In the genomic region with DNA sequence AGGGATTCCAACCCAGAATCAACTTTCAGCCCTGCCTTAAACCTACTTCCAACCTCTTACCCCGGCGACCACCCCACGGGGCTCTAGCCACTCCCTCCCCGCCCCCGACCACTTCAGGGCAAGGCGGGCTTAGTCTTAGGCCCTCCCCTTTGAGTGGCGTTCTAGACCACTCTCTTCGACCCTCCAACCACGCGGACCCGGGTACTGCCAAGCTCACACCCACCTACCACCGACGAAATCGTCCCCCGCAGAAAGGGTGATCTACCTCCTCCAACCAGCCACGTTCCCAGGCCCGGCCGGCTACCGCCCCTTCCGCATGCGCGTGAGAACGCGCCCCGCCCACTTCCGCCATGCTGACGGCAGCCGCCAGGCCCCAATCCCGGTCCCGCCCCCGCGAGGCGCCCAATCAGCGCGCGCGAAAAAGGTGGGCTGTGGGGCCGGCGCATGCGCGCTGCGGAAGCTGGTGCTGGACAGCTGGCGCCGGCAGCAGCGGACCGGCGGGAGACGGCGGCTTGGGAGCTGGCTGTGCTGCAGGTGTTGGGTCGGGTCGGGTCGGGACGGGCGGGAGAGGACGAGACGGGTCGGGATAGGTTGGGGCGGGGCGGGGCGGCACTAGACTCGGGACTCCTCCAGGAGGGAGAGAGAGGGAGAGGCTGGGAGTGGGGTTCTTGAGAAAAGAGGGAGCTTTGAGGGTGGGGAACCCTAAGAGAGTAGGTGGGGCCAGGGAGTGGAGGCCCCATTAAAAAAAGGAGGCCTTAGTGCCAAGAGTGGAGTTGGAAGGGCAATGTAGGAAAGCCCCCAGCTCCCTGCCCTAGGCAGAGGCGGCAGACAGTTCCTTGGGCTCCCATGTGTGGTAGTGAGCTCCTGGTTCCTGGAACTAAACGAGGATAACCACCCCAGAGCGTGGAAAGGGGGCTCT, we compare ENCODE assay signal across 1 cellular context.
TF ChIP-seq lines count a peak whose summit lies in the region.

A gene with protein sequence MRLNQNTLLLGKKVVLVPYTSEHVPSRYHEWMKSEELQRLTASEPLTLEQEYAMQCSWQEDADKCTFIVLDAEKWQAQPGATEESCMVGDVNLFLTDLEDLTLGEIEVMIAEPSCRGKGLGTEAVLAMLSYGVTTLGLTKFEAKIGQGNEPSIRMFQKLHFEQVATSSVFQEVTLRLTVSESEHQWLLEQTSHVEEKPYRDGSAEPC (minus strand): TSS at position 302 of the 919 bp plus-strand sequence. CDS start 647 bp downstream, outside the sequence.

TF ChIP-seq in WTC11, 78 proteins besides CTCF, POLR2A, EP300 and RAD21 (continued from another document):
- TF ChIP-seq, protein P1, sequence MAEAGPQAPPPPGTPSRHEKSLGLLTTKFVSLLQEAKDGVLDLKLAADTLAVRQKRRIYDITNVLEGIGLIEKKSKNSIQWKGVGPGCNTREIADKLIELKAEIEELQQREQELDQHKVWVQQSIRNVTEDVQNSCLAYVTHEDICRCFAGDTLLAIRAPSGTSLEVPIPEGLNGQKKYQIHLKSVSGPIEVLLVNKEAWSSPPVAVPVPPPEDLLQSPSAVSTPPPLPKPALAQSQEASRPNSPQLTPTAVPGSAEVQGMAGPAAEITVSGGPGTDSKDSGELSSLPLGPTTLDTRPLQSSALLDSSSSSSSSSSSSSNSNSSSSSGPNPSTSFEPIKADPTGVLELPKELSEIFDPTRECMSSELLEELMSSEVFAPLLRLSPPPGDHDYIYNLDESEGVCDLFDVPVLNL (CRISPR knock-in tag; IDR thresholded peaks at IDR 0.05; ENCODE audit: borderline replicate concordance, low read depth): peak; percentile 28; the same call in 1 of the 2 replicates
- TF ChIP-seq FOXK1 (CRISPR knock-in tag; IDR thresholded peaks at IDR 0.05) (peak; percentile 75; the same call in 1 of the 2 replicates), NR3C1 (CRISPR knock-in tag; conservative IDR thresholded peaks at IDR 0.05; ENCODE audit: low read depth) (no peak), SP1 (CRISPR knock-in tag; conservative IDR thresholded peaks at IDR 0.05) (peak; percentile 100), SMAD4 (CRISPR knock-in tag; IDR thresholded peaks at IDR 0.05) (no peak), NFYB (CRISPR knock-in tag; conservative IDR thresholded peaks at IDR 0.05; ENCODE audit: low read depth) (peak; percentile 73), MXD4 (CRISPR knock-in tag; IDR thresholded peaks at IDR 0.05; ENCODE audit: borderline replicate concordance) (no peak), NFE2L1 (CRISPR knock-in tag; IDR thresholded peaks at IDR 0.05) (0 out of 2 replicates have a peak, but pooled peaks have one; percentile 63), ELF4 (CRISPR knock-in tag; IDR thresholded peaks at IDR 0.05; ENCODE audit: low read depth) (no peak), GABPB1 (CRISPR knock-in tag; IDR thresholded peaks at IDR 0.05) (peak; percentile 83)
- TF ChIP-seq, protein P2, sequence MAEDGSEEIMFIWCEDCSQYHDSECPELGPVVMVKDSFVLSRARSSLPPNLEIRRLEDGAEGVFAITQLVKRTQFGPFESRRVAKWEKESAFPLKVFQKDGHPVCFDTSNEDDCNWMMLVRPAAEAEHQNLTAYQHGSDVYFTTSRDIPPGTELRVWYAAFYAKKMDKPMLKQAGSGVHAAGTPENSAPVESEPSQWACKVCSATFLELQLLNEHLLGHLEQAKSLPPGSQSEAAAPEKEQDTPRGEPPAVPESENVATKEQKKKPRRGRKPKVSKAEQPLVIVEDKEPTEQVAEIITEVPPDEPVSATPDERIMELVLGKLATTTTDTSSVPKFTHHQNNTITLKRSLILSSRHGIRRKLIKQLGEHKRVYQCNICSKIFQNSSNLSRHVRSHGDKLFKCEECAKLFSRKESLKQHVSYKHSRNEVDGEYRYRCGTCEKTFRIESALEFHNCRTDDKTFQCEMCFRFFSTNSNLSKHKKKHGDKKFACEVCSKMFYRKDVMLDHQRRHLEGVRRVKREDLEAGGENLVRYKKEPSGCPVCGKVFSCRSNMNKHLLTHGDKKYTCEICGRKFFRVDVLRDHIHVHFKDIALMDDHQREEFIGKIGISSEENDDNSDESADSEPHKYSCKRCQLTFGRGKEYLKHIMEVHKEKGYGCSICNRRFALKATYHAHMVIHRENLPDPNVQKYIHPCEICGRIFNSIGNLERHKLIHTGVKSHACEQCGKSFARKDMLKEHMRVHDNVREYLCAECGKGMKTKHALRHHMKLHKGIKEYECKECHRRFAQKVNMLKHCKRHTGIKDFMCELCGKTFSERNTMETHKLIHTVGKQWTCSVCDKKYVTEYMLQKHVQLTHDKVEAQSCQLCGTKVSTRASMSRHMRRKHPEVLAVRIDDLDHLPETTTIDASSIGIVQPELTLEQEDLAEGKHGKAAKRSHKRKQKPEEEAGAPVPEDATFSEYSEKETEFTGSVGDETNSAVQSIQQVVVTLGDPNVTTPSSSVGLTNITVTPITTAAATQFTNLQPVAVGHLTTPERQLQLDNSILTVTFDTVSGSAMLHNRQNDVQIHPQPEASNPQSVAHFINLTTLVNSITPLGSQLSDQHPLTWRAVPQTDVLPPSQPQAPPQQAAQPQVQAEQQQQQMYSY (CRISPR knock-in tag; IDR thresholded peaks at IDR 0.05): 0 out of 2 replicates have a peak, but pooled peaks have one; percentile 13
TF ChIP-seq in WTC11: peak in this region for 15.
